Comparison of ENCODE assay signal across 8 cellular contexts in genomic region chr7:105012503-105013282, GRCh38. TPM values are rescaled to one million over a fixed set of nuclear protein-coding genes. Genes with fewer than 3 reads are reported as not detected.
A peak's percentile ranks its signal among the peaks of the same experiment; 100 is the strongest.
DNase-seq lines count a peak whose midpoint lies in the region; ATAC-seq and TF ChIP-seq lines count a peak whose summit lies in the region.

No MANE protein-coding gene starts in this region.

- H3K27me3 ChIP-seq in SJSA1 (replicated peaks): no peaks in the 10 kb centered on the region
- H3K27me3 ChIP-seq in gastroesophageal sphincter: no peaks in the 10 kb centered on the region
- H3K27me3 ChIP-seq in neutrophil: no peaks in the 10 kb centered on the region

- H3K36me3 Mint-ChIP-seq in activated naive CD4-positive, alpha-beta T cell treated with anti-CD3 and anti-CD28 coated beads, Interleukin-2, amount 10 ng/mL, durations not matched to agents 7 days and 5 days: peaks cover 77% of the 10 kb centered on the region

- H3K27ac ChIP-seq in SJSA1: peak overlapping the region; percentile 100
- H3K27ac ChIP-seq in gastroesophageal sphincter: peak overlapping the region; percentile 94 to 100 (median 98)
- peak overlapping the region; percentile 99 for H3K27ac ChIP-seq in neutrophil
- H3K27ac ChIP-seq in substantia nigra (ENCODE audit: low read depth, low read length, poor library complexity, severe bottlenecking): peak overlapping the region; percentile 100

- H3K36me3 ChIP-seq in SJSA1 (peaks cover 38% of the 10 kb centered on the region), gastroesophageal sphincter (no peaks in the 10 kb centered on the region), neutrophil (no peaks in the 10 kb centered on the region)

- peak; percentile 87 for DNase-seq in GM04503 (ENCODE audit: low read depth)
- DNase-seq in HFF-Myc (ENCODE audit: extremely low read depth, low read depth): peak; percentile 94
- DNase-seq in MV-4-11 (lab: John Stamatoyannopoulos, UW): peak; percentile 97
- peak; percentile 99 to 100 for DNase-seq in SJSA1 (ENCODE audit: low read depth in 1 of 2, low spot score in 2 of 2)
- peak; percentile 99 for DNase-seq in activated naive CD4-positive, alpha-beta T cell treated with anti-CD3 and anti-CD28 coated beads, Interleukin-2, amount 10 ng/mL, durations not matched to agents 7 days and 5 days
- peak; percentile 92 to 100 (median 98) for DNase-seq in substantia nigra (lab: John Stamatoyannopoulos, UW)

- H3K4me3 ChIP-seq in HFF-Myc (replicated peaks; ENCODE audit: low read depth, low read length): peak overlapping the region; percentile 93
- peak overlapping the region; percentile 71 for H3K4me3 ChIP-seq in SJSA1
- peak overlapping the region; percentile 61 to 93 for H3K4me3 ChIP-seq in gastroesophageal sphincter
- peak overlapping the region; percentile 79 to 99 for H3K4me3 ChIP-seq in neutrophil (ENCODE audit: low read depth in 1 of 2, low read length in 1 of 2)

- peaks cover 18% of the 10 kb centered on the region for H3K27me3 Mint-ChIP-seq in activated naive CD4-positive, alpha-beta T cell treated with anti-CD3 and anti-CD28 coated beads, Interleukin-2, amount 10 ng/mL, durations not matched to agents 7 days and 5 days

- peak; percentile 93 for ATAC-seq in gastroesophageal sphincter

- no peaks in the 10 kb centered on the region for H3K9me3 Mint-ChIP-seq in activated naive CD4-positive, alpha-beta T cell treated with anti-CD3 and anti-CD28 coated beads, Interleukin-2, amount 10 ng/mL, durations not matched to agents 7 days and 5 days

- peak in 1 of 2 donors; percentile 23 for TF ChIP-seq POLR2A in gastroesophageal sphincter (IDR thresholded peaks at IDR 0.05)

- CTCF ChIA-PET in activated naive CD4-positive, alpha-beta T cell treated with anti-CD3 and anti-CD28 coated beads, Interleukin-2, amount 10 ng/mL, durations not matched to agents 7 days and 5 days (lab: Charles Lee): interaction anchor here (0.6 to 14.5 kb wide), 4 partner anchors 24 to 70 kb away, joined by 3 to 154 read pairs (median 6); no protein-coding TSS in a partner anchor

- H3K4me3 Mint-ChIP-seq in activated naive CD4-positive, alpha-beta T cell treated with anti-CD3 and anti-CD28 coated beads, Interleukin-2, amount 10 ng/mL, durations not matched to agents 7 days and 5 days: peak overlapping the region; percentile 99

- H3K4me1 Mint-ChIP-seq in activated naive CD4-positive, alpha-beta T cell treated with anti-CD3 and anti-CD28 coated beads, Interleukin-2, amount 10 ng/mL, durations not matched to agents 7 days and 5 days: peaks cover 43% of the 10 kb centered on the region

- WGBS in gastroesophageal sphincter (ENCODE audit: low coverage in 1 of 2), 2 donors: 0% methylated on average over 1 to 13 of the region's 59 CpGs

- H3K4me1 ChIP-seq in SJSA1 (replicated peaks) (peaks cover 31% of the 10 kb centered on the region), gastroesophageal sphincter (peaks cover 0 to 40% (median 4%) of the 10 kb centered on the region in 3 donors), neutrophil (ENCODE audit: control insufficient read depth in 1 of 2, insufficient read depth in 1 of 2, low read depth in 1 of 2, low read length in 1 of 2) (peaks cover 54 to 67% of the 10 kb centered on the region in 2 experiments)

- TF ChIP-seq CTCF in HFF-Myc (IDR thresholded peaks at IDR 0.05; ENCODE audit: low read depth, low read length, missing control alignments) (no peak), gastroesophageal sphincter (IDR thresholded peaks at IDR 0.05) (no peak), neutrophil (IDR thresholded peaks at IDR 0.05) (peak; percentile 32)

- no peak for TF ChIP-seq EP300 in gastroesophageal sphincter (IDR thresholded peaks at IDR 0.05)

- H3K9me3 ChIP-seq in SJSA1 (replicated peaks) (no peaks in the 10 kb centered on the region), gastroesophageal sphincter (no peaks in the 10 kb centered on the region), neutrophil (no peaks in the 10 kb centered on the region)

- peak overlapping the region; percentile 100 for H3K27ac Mint-ChIP-seq in activated naive CD4-positive, alpha-beta T cell treated with anti-CD3 and anti-CD28 coated beads, Interleukin-2, amount 10 ng/mL, durations not matched to agents 7 days and 5 days

RNA-seq across cellular contexts. Expression of gene KMT2E, which starts 1.3 kb away (rescaled TPM):
- total RNA-seq in SJSA1 (2014; rRNA removed; shearing (Covaris generic)): 21.8 and 32.2 TPM in 2 replicates
- total RNA-seq in gastroesophageal sphincter: 100 to 1,000 TPM in 3 of 4 donors, 10 to 100 TPM in 1; 90.6 to 187 (median 112) TPM

Comparison
In these comparisons a context has a peak if more than half of its experiments do, and no peak if none do; other contexts are left out.
1. Peak in every context shown above with its lines: DNase-seq, ATAC-seq, H3K4me3 ChIP-seq and H3K27ac ChIP-seq.